Comparison of ENCODE assay signal across 9 cellular contexts in genomic region chr17:42891539-42892152, GRCh38. TPM values are rescaled to one million over a fixed set of nuclear protein-coding genes. Genes with fewer than 3 reads are reported as not detected.
A peak's percentile ranks its signal among the peaks of the same experiment; 100 is the strongest.
DNase-seq lines count a peak whose midpoint lies in the region; ATAC-seq, FAIRE-seq and TF ChIP-seq lines count a peak whose summit lies in the region.
"Had no signal": no experiment of that assay in that cellular context is flagged by ENCODE, and none has a peak within 500 bp of the region (broad histone marks: within the 10 kb centered on the region; RNA-seq: fewer than 3 reads in every experiment).

No MANE protein-coding gene starts in this region.

- H3K4me3 ChIP-seq in HUES64 (ENCODE audit: low read length) = no peak overlapping the region
- H3K4me3 ChIP-seq in lower lobe of right lung = no peak overlapping the region
- H3K4me3 ChIP-seq in smooth muscle cell = no peak overlapping the region
- H3K4me3 ChIP-seq in dorsolateral prefrontal cortex = no peak overlapping the region

- no peaks in the 10 kb centered on the region for H3K79me2 ChIP-seq in smooth muscle cell (ENCODE audit: low read depth)

- peaks cover 7% of the 10 kb centered on the region for H3F3A ChIP-seq in smooth muscle cell (ENCODE audit: low read depth)

- H3K4me1 ChIP-seq in HUES64 (ENCODE audit: insufficient read depth, low read length) = peaks cover 17% of the 10 kb centered on the region
- peaks cover 60% of the 10 kb centered on the region for H3K4me1 ChIP-seq in lower lobe of right lung
- peaks cover 3% of the 10 kb centered on the region for H3K4me1 ChIP-seq in smooth muscle cell (ENCODE audit: low read depth)

- H3K27ac ChIP-seq in HUES64 (ENCODE audit: low read depth, low read length) = peak overlapping the region; percentile 46; the same call in 1 of the 2 replicates
- peak overlapping the region; percentile 76 for H3K27ac ChIP-seq in lower lobe of right lung
- H3K27ac ChIP-seq in smooth muscle cell (ENCODE audit: low read depth) = peak overlapping the region; percentile 65
- H3K27ac ChIP-seq in dorsolateral prefrontal cortex = peak overlapping the region in 19 of 59 donors; percentile 8 to 61 (median 30)

- DNase-seq in ecto neural progenitor cell (ENCODE audit: low spot score) = peak; percentile 58
- DNase-seq in lower lobe of right lung = no peak
- DNase-seq in smooth muscle cell (lab: John Stamatoyannopoulos, UW; ENCODE audit: unreplicated experiment) = peak; percentile 8
- no peak for DNase-seq in inferior parietal cortex (ENCODE audit: extremely low spot score)
- DNase-seq in GM19239 (ENCODE audit: insufficient read length, low spot score) = no peak
- DNase-seq in activated naive CD4-positive, alpha-beta T cell treated with anti-CD3 and anti-CD28 coated beads, Interleukin-2, amount 50 U/mL, for 72 hours (ENCODE audit: low spot score in 2 of 2) = no peak
- DNase-seq in dorsolateral prefrontal cortex = no peak
- DNase-seq: activated CD4-positive, alpha-beta memory T cell treated with anti-CD3 and anti-CD28 coated beads for 36 hours had no signal

- H3K9me3 ChIP-seq in HUES64 (ENCODE audit: insufficient read depth, low read depth, low read length) (no peaks in the 10 kb centered on the region), lower lobe of right lung (no peaks in the 10 kb centered on the region), smooth muscle cell (replicated peaks; ENCODE audit: low read depth) (no peaks in the 10 kb centered on the region)

- no peaks in the 10 kb centered on the region for H3K9me3 Mint-ChIP-seq in activated naive CD4-positive, alpha-beta T cell treated with anti-CD3 and anti-CD28 coated beads, Interleukin-2, amount 50 U/mL, for 72 hours
- H3K9me3 Mint-ChIP-seq: activated CD4-positive, alpha-beta memory T cell treated with anti-CD3 and anti-CD28 coated beads for 36 hours had no signal

- no peaks in the 10 kb centered on the region for H3K36me3 Mint-ChIP-seq in activated naive CD4-positive, alpha-beta T cell treated with anti-CD3 and anti-CD28 coated beads, Interleukin-2, amount 50 U/mL, for 72 hours
- H3K36me3 Mint-ChIP-seq: activated CD4-positive, alpha-beta memory T cell treated with anti-CD3 and anti-CD28 coated beads for 36 hours had no signal

- FAIRE-seq in GM19239 (lab: Jason Lieb, UNC) = no peak

- intact Hi-C loops in lower lobe of right lung (cut with DNase I) = no loop called here
- intact Hi-C loops in dorsolateral prefrontal cortex (cut with DNase I) = no loop called here

- peak overlapping the region; percentile 52 for H2AFZ ChIP-seq in smooth muscle cell (ENCODE audit: low read depth)

- 39% methylated on average over 9 of the region's 10 CpGs for WGBS in HUES64
- 35% methylated on average over 10 of the region's 10 CpGs for WGBS in smooth muscle cell (ENCODE audit: low lambda C conversion rate)

- no peak overlapping the region for H3K4me2 ChIP-seq in smooth muscle cell

- TF ChIP-seq CTCF in lower lobe of right lung (IDR thresholded peaks at IDR 0.05) = no peak
- TF ChIP-seq CTCF in smooth muscle cell (IDR thresholded peaks at IDR 0.05; ENCODE audit: borderline replicate concordance, insufficient read depth, poor library complexity, severe bottlenecking) = no peak
- no peak for TF ChIP-seq CTCF in dorsolateral prefrontal cortex (IDR thresholded peaks at IDR 0.05 in 54 of 56, conservative IDR thresholded peaks at IDR 0.05 in 2 of 56; ENCODE audit: low read depth in 1 of 56, partially characterized antibody in 56 of 56)

- peak overlapping the region; percentile 20; the same call in 1 of the 2 replicates for H3K9ac ChIP-seq in HUES64 (ENCODE audit: low read depth, low read length)
- H3K9ac ChIP-seq in smooth muscle cell (ENCODE audit: low read depth) = peak overlapping the region; percentile 24

- H3K27ac Mint-ChIP-seq in activated naive CD4-positive, alpha-beta T cell treated with anti-CD3 and anti-CD28 coated beads, Interleukin-2, amount 50 U/mL, for 72 hours = no peak overlapping the region
- H3K27ac Mint-ChIP-seq: activated CD4-positive, alpha-beta memory T cell treated with anti-CD3 and anti-CD28 coated beads for 36 hours had no signal

- H3K36me3 ChIP-seq in HUES64 (ENCODE audit: insufficient read depth, low read length) = no peaks in the 10 kb centered on the region
- no peaks in the 10 kb centered on the region for H3K36me3 ChIP-seq in lower lobe of right lung
- no peaks in the 10 kb centered on the region for H3K36me3 ChIP-seq in smooth muscle cell (ENCODE audit: low read depth)

- peak; percentile 30 to 45 for ATAC-seq in lower lobe of right lung
- ATAC-seq in activated naive CD4-positive, alpha-beta T cell treated with anti-CD3 and anti-CD28 coated beads, Interleukin-2, amount 50 U/mL, for 72 hours = no peak

- no peaks in the 10 kb centered on the region for H4K20me1 ChIP-seq in smooth muscle cell (ENCODE audit: low read depth)

- H3K27me3 ChIP-seq in HUES64 (ENCODE audit: insufficient read depth, low read length) = no peaks in the 10 kb centered on the region
- no peaks in the 10 kb centered on the region for H3K27me3 ChIP-seq in lower lobe of right lung (ENCODE audit: low read depth)
- no peaks in the 10 kb centered on the region for H3K27me3 ChIP-seq in smooth muscle cell (ENCODE audit: low read depth)
- no peaks in the 10 kb centered on the region for H3K27me3 ChIP-seq in dorsolateral prefrontal cortex

RNA-seq across cellular contexts. Expression of gene G6PC1, which starts 9.0 kb away (rescaled TPM):
- not detected for polyA plus RNA-seq in HUES64 (2013, experiment 1 of 2)
- polyA plus RNA-seq in HUES64 (2013, experiment 2 of 2) = not detected
- total RNA-seq in lower lobe of right lung (not detected), smooth muscle cell (not detected in 2 replicates), dorsolateral prefrontal cortex (not detected)
- polyA plus RNA-seq in smooth muscle cell = not detected in 2 replicates
- total RNA-seq in activated naive CD4-positive, alpha-beta T cell treated with anti-CD3 and anti-CD28 coated beads, Interleukin-2, amount 50 U/mL, for 72 hours = not detected
- total RNA-seq: activated CD4-positive, alpha-beta memory T cell treated with anti-CD3 and anti-CD28 coated beads for 36 hours had no signal

RNA-seq across cellular contexts. Expression of gene AOC3, which starts 40.6 kb away (rescaled TPM):
- polyA plus RNA-seq in HUES64 (2013, experiment 1 of 2) = 0.30 TPM
- 0.57 TPM for polyA plus RNA-seq in HUES64 (2013, experiment 2 of 2)
- total RNA-seq in lower lobe of right lung = 160 TPM
- 0.63 and 0.90 TPM in 2 replicates for total RNA-seq in smooth muscle cell
- 0.65 and 1.5 TPM in 2 replicates for polyA plus RNA-seq in smooth muscle cell
- total RNA-seq in activated naive CD4-positive, alpha-beta T cell treated with anti-CD3 and anti-CD28 coated beads, Interleukin-2, amount 50 U/mL, for 72 hours = 1 to 10 TPM; 3.0 to 5.0 TPM
- total RNA-seq in dorsolateral prefrontal cortex = 10 to 100 TPM in 4 of 120 experiments, 1 to 10 TPM in 109, under 1 TPM in 7; 0.68 to 25.7 (median 2.4) TPM

RNA-seq across cellular contexts. Expression of gene AOC2, which starts 47.3 kb away (rescaled TPM):
- polyA plus RNA-seq in HUES64 (2013, experiment 1 of 2) = 1.0 TPM
- polyA plus RNA-seq in HUES64 (2013, experiment 2 of 2) = 1.1 TPM
- total RNA-seq in lower lobe of right lung = 2.1 TPM
- total RNA-seq in smooth muscle cell = 1.6 and 2.3 TPM in 2 replicates
- polyA plus RNA-seq in smooth muscle cell = 0.91 and 2.1 TPM in 2 replicates
- 1 to 10 TPM; 3.6 to 6.1 TPM for total RNA-seq in activated naive CD4-positive, alpha-beta T cell treated with anti-CD3 and anti-CD28 coated beads, Interleukin-2, amount 50 U/mL, for 72 hours
- total RNA-seq in dorsolateral prefrontal cortex = 10 to 100 TPM in 1 of 120 experiments, 1 to 10 TPM in 119; 2.4 to 11.0 (median 4.6) TPM

RNA-seq across cellular contexts. Expression of gene PSME3, which starts 58.4 kb away (rescaled TPM):
- 200 TPM for polyA plus RNA-seq in HUES64 (2013, experiment 1 of 2)
- polyA plus RNA-seq in HUES64 (2013, experiment 2 of 2) = 167 TPM
- total RNA-seq in lower lobe of right lung = 81.6 TPM
- total RNA-seq in smooth muscle cell = 56.5 and 67.1 TPM in 2 replicates
- 85.3 and 87.0 TPM in 2 replicates for polyA plus RNA-seq in smooth muscle cell
- 10 to 100 TPM; 79.1 to 95.5 TPM for total RNA-seq in activated naive CD4-positive, alpha-beta T cell treated with anti-CD3 and anti-CD28 coated beads, Interleukin-2, amount 50 U/mL, for 72 hours
- total RNA-seq in dorsolateral prefrontal cortex = 100 to 1,000 TPM in 4 of 120 experiments, 10 to 100 TPM in 116; 55.1 to 109 (median 84.1) TPM

Comparison
In these comparisons a context has a peak if more than half of its experiments do, and no peak if none do; other contexts are left out.
1. DNase-seq: peak in ecto neural progenitor cell (single experiment) and smooth muscle cell (single experiment); none in lower lobe of right lung (single experiment), inferior parietal cortex (single experiment), GM19239 (single experiment), activated naive CD4-positive, alpha-beta T cell treated with anti-CD3 and anti-CD28 coated beads, Interleukin-2, amount 50 U/mL, for 72 hours (0 of 2) and dorsolateral prefrontal cortex (0 of 10).
2. ATAC-seq: peak in lower lobe of right lung (2 of 2); none in activated naive CD4-positive, alpha-beta T cell treated with anti-CD3 and anti-CD28 coated beads, Interleukin-2, amount 50 U/mL, for 72 hours (0 of 2).